Comparison of ENCODE assay signal across 9 cellular contexts in the genomic region with DNA sequence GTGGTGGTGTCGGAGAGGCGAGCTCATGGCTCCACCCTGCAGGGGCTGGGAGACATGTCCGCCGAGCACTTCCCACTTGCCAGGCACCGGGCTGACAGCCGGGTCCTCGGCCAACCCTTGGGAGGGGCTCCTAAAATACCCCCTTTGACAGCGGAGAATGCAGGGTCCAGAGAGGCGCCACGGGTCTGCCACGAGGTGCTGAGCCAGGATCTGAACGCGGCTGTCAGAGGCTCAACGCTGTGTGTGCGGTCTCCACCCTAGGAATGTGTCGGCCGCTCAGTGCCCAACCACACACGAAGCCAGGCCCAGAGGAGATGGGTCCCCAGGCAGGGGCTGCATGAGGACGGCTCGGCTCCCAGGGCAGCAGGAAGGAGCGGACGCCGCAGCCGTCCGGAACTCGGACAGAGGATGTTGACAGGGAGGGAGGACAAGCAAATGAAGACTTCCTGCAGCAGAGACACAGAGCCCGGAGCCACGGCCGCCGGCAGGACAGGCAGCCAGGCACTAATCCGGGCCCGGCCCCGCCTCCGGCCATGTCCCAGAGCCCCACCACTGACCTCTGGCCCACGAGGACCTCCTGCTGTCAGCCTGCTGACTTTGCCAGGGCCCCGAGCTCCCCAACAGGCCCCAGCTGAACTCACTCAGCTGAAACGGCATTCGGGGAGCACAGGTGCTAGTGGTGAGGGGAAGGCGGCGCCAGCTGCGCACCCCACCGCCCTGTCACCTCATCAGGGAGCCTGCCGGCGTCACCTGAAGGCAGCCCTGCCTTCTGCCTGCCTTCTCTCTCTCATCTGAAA. TPM values are rescaled to one million over a fixed set of nuclear protein-coding genes. Genes with fewer than 3 reads are reported as not detected.
DNase-seq lines count a peak whose midpoint lies in the region; ATAC-seq and TF ChIP-seq lines count a peak whose summit lies in the region.
"Had no signal": no experiment of that assay in that cellular context is flagged by ENCODE, and none has a peak within 500 bp of the region (broad histone marks: within the 10 kb centered on the region; RNA-seq: fewer than 3 reads in every experiment).

No MANE protein-coding gene starts in this region.

- POLR2A ChIA-PET in activated B cell treated with CpG ODN at 0.5 μM for 24 hours (lab: Charles Lee) = interaction anchor here (1.0 kb wide), 1 partner anchor 20 kb away, joined by 4 read pairs; no protein-coding TSS in a partner anchor

- TF ChIP-seq CTCF in activated B cell treated with CpG ODN at 0.5 μM for 24 hours (IDR thresholded peaks at IDR 0.05) (no peak), suprapubic skin (IDR thresholded peaks at IDR 0.05) (no peak), CD14-positive monocyte (IDR thresholded peaks at IDR 0.05) (no peak)

- H3K4me3 ChIP-seq in suprapubic skin = peak overlapping the region; percentile 12

- CTCF ChIA-PET in activated B cell treated with CpG ODN at 0.5 μM for 24 hours (lab: Charles Lee) = interaction anchor here (1.3 to 1.7 kb wide), 2 partner anchors 23 to 33 kb away, joined by 3 to 7 read pairs; no protein-coding TSS in a partner anchor

- ATAC-seq in GM21447 (IDR thresholded peaks at IDR 0.05; ENCODE audit: unreplicated experiment) (peak; percentile 71), activated B cell treated with CpG ODN at 0.5 μM for 24 hours (ENCODE audit: low read depth) (peak; percentile 75)
- ATAC-seq in effector memory CD8-positive, alpha-beta T cell (replicated peaks) = no peak

- intact Hi-C loops in activated B cell treated with CpG ODN at 0.5 μM for 24 hours (cut with micrococcal nuclease) = loop anchor here (1.0 kb wide), 1 partner anchor 13 kb away; a partner anchor contains a TSS
- intact Hi-C loops in CD14-positive monocyte (cut with micrococcal nuclease) = no loop called here

- H3K4me1 ChIP-seq in suprapubic skin = peaks cover 15% of the 10 kb centered on the region

- H3K27ac Mint-ChIP-seq in activated B cell treated with CpG ODN at 0.5 μM for 24 hours (peak overlapping the region; percentile 83), CD14-positive monocyte (no peak overlapping the region)
- H3K27ac Mint-ChIP-seq in effector memory CD8-positive, alpha-beta T cell = no peak overlapping the region

- H3K27me3 ChIP-seq in suprapubic skin = no peaks in the 10 kb centered on the region

- 56% methylated on average over 16 of the region's 44 CpGs for WGBS in suprapubic skin

- no peaks in the 10 kb centered on the region for H3K36me3 ChIP-seq in suprapubic skin

- peaks cover 14% of the 10 kb centered on the region for H3K36me3 Mint-ChIP-seq in activated B cell treated with CpG ODN at 0.5 μM for 24 hours (ENCODE audit: low read depth)
- peaks cover 0 to 11% of the 10 kb centered on the region in 2 donors for H3K36me3 Mint-ChIP-seq in CD14-positive monocyte
- H3K36me3 Mint-ChIP-seq in effector memory CD8-positive, alpha-beta T cell (ENCODE audit: insufficient read depth) = peaks cover 9% of the 10 kb centered on the region

- H3K9me3 ChIP-seq in suprapubic skin = no peaks in the 10 kb centered on the region

- H3K27ac ChIP-seq in suprapubic skin = no peak overlapping the region

- no peaks in the 10 kb centered on the region for H3K9me3 Mint-ChIP-seq in activated B cell treated with CpG ODN at 0.5 μM for 24 hours
- no peaks in the 10 kb centered on the region for H3K9me3 Mint-ChIP-seq in CD14-positive monocyte
- H3K9me3 Mint-ChIP-seq in effector memory CD8-positive, alpha-beta T cell = no peaks in the 10 kb centered on the region

- DNase-seq in activated B cell treated with CpG ODN at 0.5 μM for 24 hours (peak; percentile 44), iPS-NIHi11 (ENCODE audit: low spot score) (peak; percentile 64), suprapubic skin (ENCODE audit: low spot score in 2 of 2) (no peak), CD14-positive monocyte (ENCODE audit: low spot score) (no peak), NCI-H187 treated with DMSO at 0.1 percent for 48 hours (lab: John Stamatoyannopoulos, UW) (no peak), COR-L47 (lab: John Stamatoyannopoulos, UW) (no peak)
- no peak for DNase-seq in effector memory CD8-positive, alpha-beta T cell
- DNase-seq: NCI-H2081 treated with DMSO at 0.1 percent for 48 hours had no signal

- H3K27me3 Mint-ChIP-seq in activated B cell treated with CpG ODN at 0.5 μM for 24 hours = no peaks in the 10 kb centered on the region
- H3K27me3 Mint-ChIP-seq in CD14-positive monocyte (ENCODE audit: low read depth in 3 of 3) = peaks cover 2 to 18% (median 9%) of the 10 kb centered on the region in 3 donors
- no peaks in the 10 kb centered on the region for H3K27me3 Mint-ChIP-seq in effector memory CD8-positive, alpha-beta T cell

- peaks cover 76% of the 10 kb centered on the region for H3K4me1 Mint-ChIP-seq in activated B cell treated with CpG ODN at 0.5 μM for 24 hours
- H3K4me1 Mint-ChIP-seq in CD14-positive monocyte = peaks cover 14% of the 10 kb centered on the region
- H3K4me1 Mint-ChIP-seq in effector memory CD8-positive, alpha-beta T cell (ENCODE audit: low read depth in 2 of 2) = no peaks in the 10 kb centered on the region

- no peak for TF ChIP-seq EP300 in suprapubic skin (IDR thresholded peaks at IDR 0.05)

- peak overlapping the region; percentile 74 for H3K4me3 Mint-ChIP-seq in activated B cell treated with CpG ODN at 0.5 μM for 24 hours
- H3K4me3 Mint-ChIP-seq in CD14-positive monocyte = peak overlapping the region in 1 of 2 donors; percentile 68
- no peak overlapping the region for H3K4me3 Mint-ChIP-seq in effector memory CD8-positive, alpha-beta T cell

- no peak for TF ChIP-seq POLR2A in suprapubic skin (IDR thresholded peaks at IDR 0.05)

RNA-seq across cellular contexts. Expression of a gene that starts 12.8 kb away (rescaled TPM):
- total RNA-seq in activated B cell treated with CpG ODN at 0.5 μM for 24 hours (92.9 and 99.6 TPM in 2 replicates), suprapubic skin (10 to 100 TPM in 1 of 4 donors, 1 to 10 TPM in 3; 5.2 to 10.3 (median 6.4) TPM)
- 1 to 10 TPM; 2.3 TPM for polyA plus RNA-seq in CD14-positive monocyte

RNA-seq across cellular contexts. Expression of a gene that starts 46.0 kb away (rescaled TPM):
- 17.3 and 19.3 TPM in 2 replicates for total RNA-seq in activated B cell treated with CpG ODN at 0.5 μM for 24 hours
- 10 to 100 TPM in 1 of 4 donors, 1 to 10 TPM in 3; 6.2 to 10.4 (median 9.5) TPM for total RNA-seq in suprapubic skin
- 1 to 10 TPM; 6.6 to 6.8 TPM for polyA plus RNA-seq in CD14-positive monocyte

Comparison
In these comparisons a context has a peak if more than half of its experiments do, and no peak if none do; other contexts are left out.
1. DNase-seq: peak in activated B cell treated with CpG ODN at 0.5 μM for 24 hours (single experiment) and iPS-NIHi11 (single experiment); none in suprapubic skin (0 of 2), CD14-positive monocyte (single experiment), NCI-H187 treated with DMSO at 0.1 percent for 48 hours (single experiment), effector memory CD8-positive, alpha-beta T cell (0 of 3) and COR-L47 (single experiment).